Comparison of ENCODE assay signal across 8 cellular contexts in genomic region chr13:72781461-72782439, GRCh38.
DNase-seq lines count a peak whose midpoint lies in the region; ATAC-seq and FAIRE-seq lines count a peak whose summit lies in the region.

TSS of gene DIS3 (minus strand) at chr13:72781900. CDS start at chr13:72781832, 68 bp downstream.
TSS of gene PIBF1 (plus strand) at chr13:72782133. CDS start at chr13:72783470, 1,337 bp downstream.

- H3K36me3 Mint-ChIP-seq in central memory CD8-positive, alpha-beta T cell (ENCODE audit: insufficient read depth): peaks cover 36% of the 10 kb centered on the region

- no peaks in the 10 kb centered on the region for H3K27me3 Mint-ChIP-seq in central memory CD8-positive, alpha-beta T cell

- FAIRE-seq in islet of Langerhans (lab: Jason Lieb, UNC): peak; percentile 99

- H3K4me3 Mint-ChIP-seq in central memory CD8-positive, alpha-beta T cell: peak within 1 kb of the TSS; percentile 100

- peaks cover 68% of the 10 kb centered on the region for H3K4me1 Mint-ChIP-seq in central memory CD8-positive, alpha-beta T cell

- ATAC-seq in GM19025 (IDR thresholded peaks at IDR 0.05; ENCODE audit: low read depth, unreplicated experiment) (peak; percentile 97), HG03342 (IDR thresholded peaks at IDR 0.05; ENCODE audit: unreplicated experiment) (peak; percentile 97)
- ATAC-seq in central memory CD8-positive, alpha-beta T cell (replicated peaks; ENCODE audit: extremely low read depth, poor library complexity, severe bottlenecking): peak; percentile 96

- DNase-seq in AG20443 (ENCODE audit: low spot score): peak; percentile 98
- peak; percentile 35 to 82 for DNase-seq in NCI-H446 (lab: John Stamatoyannopoulos, UW)
- peak; percentile 94 for DNase-seq in activated CD4-positive, CD25-positive, alpha-beta regulatory T cell treated with anti-CD3 and anti-CD28 coated beads, Interleukin-2, amount 50 U/mL, for 16 hours (ENCODE audit: low read depth, low spot score)
- peak; percentile 86 to 93 for DNase-seq in central memory CD8-positive, alpha-beta T cell (ENCODE audit: low spot score in 2 of 2)
- DNase-seq in stimulated activated CD4-positive, alpha-beta T cell treated with anti-CD3 and anti-CD28 coated beads, Interleukin-12 subunit alpha, Interleukin-12 subunit beta, amount 100 ng/mL, for 4 hours: peak; percentile 93

- H3K9me3 Mint-ChIP-seq in central memory CD8-positive, alpha-beta T cell: no peaks in the 10 kb centered on the region

- H3K27ac Mint-ChIP-seq in central memory CD8-positive, alpha-beta T cell (ENCODE audit: low read depth): peak within 1 kb of the TSS; percentile 98

Comparison
In these comparisons a context has a peak if more than half of its experiments do, and no peak if none do; other contexts are left out.
1. Peak in every context shown above with its lines: DNase-seq and ATAC-seq.